In genomic region chr7:148173296-148173695, GRCh38 we compare ENCODE assay signal across 27 cellular contexts.
DNase-seq lines count a peak whose midpoint lies in the region; ATAC-seq lines count a peak whose summit lies in the region.
"Had no signal": no experiment of that assay in that cellular context is flagged by ENCODE, and none has a peak within 500 bp of the region (broad histone marks: within the 10 kb centered on the region; RNA-seq: fewer than 3 reads in every experiment).

No MANE protein-coding gene starts in this region.

- 93% methylated on average over 2 of the region's 2 CpGs for WGBS in aorta, 2 donors

- ATAC-seq in HG03039 (IDR thresholded peaks at IDR 0.05; ENCODE audit: unreplicated experiment) (no peak), aorta (ENCODE audit: low FRiP score) (no peak)
- ATAC-seq in stimulated activated naive CD8-positive, alpha-beta T cell treated with anti-CD3 and anti-CD28 coated beads, Interleukin-15, Interleukin-2, amounts not matched to agents 100 U/mL and 50 U/mL, for 24 hours, result no peak
- ATAC-seq: gastroesophageal sphincter, left colon had no signal

- no peak overlapping the region for H3K27ac ChIP-seq in aorta (ENCODE audit: low read depth in 1 of 2, low read length in 2 of 2)
- H3K27ac ChIP-seq: C4-2B, gastroesophageal sphincter, ovary, skin epidermis, vagina had no signal

- no peaks in the 10 kb centered on the region for H3K36me3 ChIP-seq in aorta (ENCODE audit: control insufficient read depth in 1 of 2, insufficient read depth in 2 of 2, low read length in 1 of 2)
- H3K36me3 ChIP-seq: gastroesophageal sphincter, ovary, vagina had no signal

- no peaks in the 10 kb centered on the region for H3K4me1 ChIP-seq in aorta (ENCODE audit: control insufficient read depth in 1 of 2, insufficient read depth in 2 of 2, low read length in 2 of 2)
- H3K4me1 ChIP-seq: Caco-2, gastroesophageal sphincter, vagina had no signal

- no peaks in the 10 kb centered on the region for H3K9me3 ChIP-seq in aorta (ENCODE audit: control insufficient read depth, low read length)
- H3K9me3 ChIP-seq: Caco-2, gastroesophageal sphincter, ovary, vagina had no signal

- peak; percentile 13 for DNase-seq in NCI-H446 treated with DMSO at 0.1 percent for 48 hours (lab: John Stamatoyannopoulos, UW)
- DNase-seq in NCI-H446 (lab: John Stamatoyannopoulos, UW), result no peak
- peak; percentile 56 for DNase-seq in NCI-H2227 (lab: John Stamatoyannopoulos, UW; ENCODE audit: unreplicated experiment)
- peak; percentile 17 for DNase-seq in astrocyte of the hippocampus (ENCODE audit: low read depth, low spot score)
- peak; percentile 3 for DNase-seq in putamen (ENCODE audit: low spot score)
- no peak for DNase-seq in aorta
- DNase-seq in stimulated activated naive CD8-positive, alpha-beta T cell treated with anti-CD3 and anti-CD28 coated beads, Interleukin-15, Interleukin-2, amounts not matched to agents 100 U/mL and 50 U/mL, for 24 hours, result no peak
- DNase-seq: activated CD4-positive, alpha-beta memory T cell treated with anti-CD3 and anti-CD28 coated beads, Interleukin-2, amount 10 ng/mL, durations not matched to agents 7 days and 5 days; activated CD8-positive, alpha-beta memory T cell treated with anti-CD3 and anti-CD28 coated beads, Interleukin-2, amount 50 U/mL, for 48 hours; activated naive CD4-positive, alpha-beta T cell treated with anti-CD3 and anti-CD28 coated beads for 36 hours; Caco-2; GDM1; HCEC 1CT; hippocampal formation; Karpas-422; left colon; NCI-H1930; NCI-H510A treated with DMSO at 0.1 percent for 48 hours; ovary; retina; stimulated activated naive CD4-positive, alpha-beta T cell treated with Interleukin-2 at 50 U/mL for 16 hours; T-helper 9 cell had no signal

- no peaks in the 10 kb centered on the region for H3K27me3 ChIP-seq in aorta (ENCODE audit: control insufficient read depth in 1 of 2, insufficient read depth in 2 of 2, low read length in 1 of 2)
- H3K27me3 ChIP-seq: gastroesophageal sphincter, ovary, vagina had no signal

- intact Hi-C loops in aorta (cut with DNase I), result no loop called here

- H3K4me3 ChIP-seq in aorta (ENCODE audit: low read length in 2 of 2), result no peak overlapping the region
- H3K4me3 ChIP-seq: gastroesophageal sphincter, ovary, skin epidermis, vagina had no signal

Comparison
In these comparisons a context has a peak if more than half of its experiments do, and no peak if none do; other contexts are left out.
1. DNase-seq: peak in NCI-H446 treated with DMSO at 0.1 percent for 48 hours (single experiment), NCI-H2227 (single experiment), astrocyte of the hippocampus (single experiment) and putamen (single experiment); none in NCI-H446 (0 of 2), aorta (0 of 2) and stimulated activated naive CD8-positive, alpha-beta T cell treated with anti-CD3 and anti-CD28 coated beads, Interleukin-15, Interleukin-2, amounts not matched to agents 100 U/mL and 50 U/mL, for 24 hours (single experiment).